Comparison of ENCODE assay signal across 26 cellular contexts in the genomic region with DNA sequence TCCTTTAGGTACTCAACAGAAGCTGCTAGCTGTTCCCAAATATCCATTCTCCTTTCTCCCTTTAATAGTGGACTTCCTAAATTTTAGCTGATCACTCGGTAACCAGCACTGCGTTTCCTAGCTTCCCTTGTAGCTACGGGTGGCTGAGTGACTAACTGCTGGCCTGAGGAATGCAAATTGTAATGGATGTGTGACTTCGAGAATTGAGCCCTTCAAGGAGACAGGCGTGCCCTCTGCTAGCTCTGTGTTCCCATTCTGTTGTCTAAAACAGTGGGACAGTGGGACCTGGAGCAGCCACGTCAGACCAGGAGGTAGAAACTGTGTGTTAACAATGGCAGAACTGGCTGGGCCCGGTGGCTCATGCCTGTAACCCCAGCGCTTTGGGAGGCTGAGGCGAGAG. TPM values are rescaled to one million over a fixed set of nuclear protein-coding genes. Genes with fewer than 3 reads are reported as not detected.
"Had no signal": no experiment of that assay in that cellular context is flagged by ENCODE, and none has a peak within 500 bp of the region (broad histone marks: within the 10 kb centered on the region; RNA-seq: fewer than 3 reads in every experiment).

No MANE protein-coding gene starts in this region.

- H3K4me1 ChIP-seq: left ventricle myocardium inferior, lower lobe of right lung, parathyroid adenoma, prostate gland, spleen, transverse colon had no signal

- H3K4me1 Mint-ChIP-seq: memory B cell had no signal

- H3K9me3 ChIP-seq: left ventricle myocardium inferior, lower lobe of right lung, prostate gland, spleen, thoracic aorta, transverse colon had no signal

- H3K9ac ChIP-seq: parathyroid adenoma had no signal

- H3K36me3 ChIP-seq: left ventricle myocardium inferior, lower lobe of right lung, prostate gland, thoracic aorta, transverse colon had no signal

- H3K27me3 ChIP-seq: spleen, transverse colon had no signal

- H3K27me3 Mint-ChIP-seq: dendritic cell treated with granulocyte-macrophage colony-stimulating factor and Interleukin-4, amounts not matched to agents 40 ng/mL and 50 ng/mL, for 4 days; memory B cell; natural killer cell treated with Interleukin-12 subunit alpha and Interleukin-12 subunit beta and Interleukin-15 and Interleukin-18, amount 100 ng/mL, for 72 hours; stimulated activated naive B cell treated with anti-CD40 and anti-IgM and Interleukin-4, amounts not matched to agents 10 μg/mL and 1 μg/mL and 100 μg/mL, for 72 hours; stimulated activated naive CD8-positive, alpha-beta T cell treated with anti-CD3 and anti-CD28 coated beads, Interleukin-15, amount 100 ng/mL, for 72 hours had no signal

- H3K79me2 ChIP-seq: parathyroid adenoma had no signal

- DNase-seq: cerebellar nuclear complex; foreskin melanocyte; head of caudate nucleus; hippocampal formation; left cardiac atrium; left ventricle myocardium inferior; lower lobe of right lung; midbrain; retina; spleen; stimulated activated CD4-positive, alpha-beta T cell treated with anti-CD3 and anti-CD28 coated beads, Interleukin-15, amount 100 ng/mL, for 24 hours; stimulated activated CD4-positive, alpha-beta T cell treated with anti-CD3 and anti-CD28 coated beads, Interleukin-1b, Interleukin-23, amount 100 ng/mL, for 48 hours; stimulated activated CD4-positive, alpha-beta T cell treated with anti-CD3 and anti-CD28 coated beads, Interleukin-4, amount 100 ng/mL, for 24 hours; stimulated activated naive B cell treated with anti-CD40 and anti-IgM and Interleukin-4, amounts not matched to agents 10 μg/mL and 1 μg/mL and 100 μg/mL, for 72 hours; stimulated activated naive CD8-positive, alpha-beta T cell treated with anti-CD3 and anti-CD28 coated beads, Interleukin-15, amount 100 ng/mL, for 72 hours; transverse colon had no signal

- H3K4me3 Mint-ChIP-seq: dendritic cell treated with granulocyte-macrophage colony-stimulating factor and Interleukin-4, amounts not matched to agents 40 ng/mL and 50 ng/mL, for 4 days; memory B cell; natural killer cell treated with Interleukin-12 subunit alpha and Interleukin-12 subunit beta and Interleukin-15 and Interleukin-18, amount 100 ng/mL, for 72 hours; stimulated activated naive B cell treated with anti-CD40 and anti-IgM and Interleukin-4, amounts not matched to agents 10 μg/mL and 1 μg/mL and 100 μg/mL, for 72 hours; stimulated activated naive CD8-positive, alpha-beta T cell treated with anti-CD3 and anti-CD28 coated beads, Interleukin-15, amount 100 ng/mL, for 72 hours had no signal

- H3K27ac ChIP-seq: left ventricle myocardium inferior, lower lobe of right lung, parathyroid adenoma, prostate gland, spleen, thoracic aorta, transverse colon had no signal

- ATAC-seq: left cardiac atrium; lower lobe of right lung; natural killer cell treated with Interleukin-12 subunit alpha and Interleukin-12 subunit beta and Interleukin-15 and Interleukin-18, amount 100 ng/mL, for 72 hours; sciatic nerve; stimulated activated naive B cell treated with anti-CD40 and anti-IgM and Interleukin-4, amounts not matched to agents 10 μg/mL and 1 μg/mL and 100 μg/mL, for 72 hours; stimulated activated naive CD8-positive, alpha-beta T cell treated with anti-CD3 and anti-CD28 coated beads, Interleukin-15, amount 100 ng/mL, for 72 hours had no signal

- H3K9me3 Mint-ChIP-seq: dendritic cell treated with granulocyte-macrophage colony-stimulating factor and Interleukin-4, amounts not matched to agents 40 ng/mL and 50 ng/mL, for 4 days; memory B cell had no signal

- H2AFZ ChIP-seq: parathyroid adenoma had no signal

- H3K4me3 ChIP-seq: left ventricle myocardium inferior, lower lobe of right lung, prostate gland, spleen, thoracic aorta, transverse colon had no signal

- H3K27ac Mint-ChIP-seq: dendritic cell treated with granulocyte-macrophage colony-stimulating factor and Interleukin-4, amounts not matched to agents 40 ng/mL and 50 ng/mL, for 4 days; memory B cell; stimulated activated naive B cell treated with anti-CD40 and anti-IgM and Interleukin-4, amounts not matched to agents 10 μg/mL and 1 μg/mL and 100 μg/mL, for 72 hours; stimulated activated naive CD8-positive, alpha-beta T cell treated with anti-CD3 and anti-CD28 coated beads, Interleukin-15, amount 100 ng/mL, for 72 hours had no signal

RNA-seq across cellular contexts. Expression of gene SCML4, which starts 56.5 kb away (rescaled TPM):
- total RNA-seq: endothelial cell of umbilical vein, skeletal muscle tissue had no signal
- polyA plus RNA-seq: endothelial cell of umbilical vein, keratinocyte had no signal
